ENCODE assay signal across 1 cellular context in the genomic region with DNA sequence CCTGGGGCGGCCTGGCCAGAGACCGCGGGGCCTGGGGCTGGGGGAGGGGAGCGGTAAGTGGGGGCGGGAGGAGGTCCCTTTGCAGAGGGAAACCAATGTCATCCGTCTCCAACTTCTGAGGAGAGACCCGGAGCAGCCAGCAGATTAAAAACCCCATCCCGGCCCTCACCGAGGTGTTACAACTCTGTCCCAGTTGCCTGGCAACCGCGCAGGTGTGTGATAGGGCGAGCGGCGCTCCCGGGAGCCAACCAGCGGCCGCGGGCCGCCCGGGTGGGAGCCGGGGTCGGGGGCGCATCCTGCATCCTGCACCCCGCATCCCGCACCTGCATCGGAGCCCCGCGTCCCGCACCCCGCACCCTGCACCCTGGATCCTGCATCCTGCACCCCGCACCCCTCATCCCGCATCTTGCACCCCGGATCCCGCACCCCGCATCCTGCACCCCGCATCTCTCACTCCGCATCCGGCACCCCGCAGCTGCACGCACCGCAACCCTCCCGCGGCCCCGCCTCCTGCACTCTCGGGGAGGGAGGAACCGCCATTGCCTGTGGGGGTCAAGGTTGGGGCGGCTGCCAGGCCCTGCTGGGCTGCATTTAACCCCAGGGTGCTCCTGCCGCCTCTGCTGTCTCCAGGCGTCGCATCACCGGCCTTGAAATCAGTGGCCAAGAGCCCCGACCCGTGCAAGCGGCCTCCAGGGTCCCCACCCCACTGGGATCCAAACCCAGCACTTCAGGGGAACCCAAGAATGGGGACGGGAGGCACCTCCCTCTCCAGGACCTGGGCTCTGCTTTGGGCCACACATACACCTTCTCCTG.
A peak's percentile ranks its signal among the peaks of the same experiment; 100 is the strongest.
TF ChIP-seq lines count a peak whose summit lies in the region.

No MANE protein-coding gene starts in this region.

TF ChIP-seq in endothelial cell of umbilical vein, 7 proteins besides CTCF, POLR2A, EP300 and RAD21:
- TF ChIP-seq EZH2 (IDR thresholded peaks at IDR 0.05; ENCODE audit: borderline replicate concordance, low read depth, low read length, severe bottlenecking) (peak; percentile 43), FOS (IDR thresholded peaks at IDR 0.05; ENCODE audit: borderline replicate concordance, insufficient read depth, low read length) (no peak)
